Comparison of ENCODE assay signal across 1 cellular context in genomic region chr1:44409019-44409602, GRCh38.
TF ChIP-seq lines count a peak whose summit lies in the region.

No MANE protein-coding gene starts in this region.

TF ChIP-seq in HEK293, 187 proteins besides CTCF, POLR2A, EP300 and RAD21 (continued from another document):
- TF ChIP-seq ZNF692 (tag by site-specific recombination; IDR thresholded peaks at IDR 0.05) (no peak), ZNF157 (tag by site-specific recombination; IDR thresholded peaks at IDR 0.05) (no peak), ZNF350 (tag by site-specific recombination; IDR thresholded peaks at IDR 0.05) (no peak), KLF8 (tag by site-specific recombination; IDR thresholded peaks at IDR 0.05) (no peak), REPIN1 (tag by site-specific recombination; IDR thresholded peaks at IDR 0.05; ENCODE audit: low read depth) (no peak), ZNF792 (tag by site-specific recombination; IDR thresholded peaks at IDR 0.05) (no peak), ZNF639 (tag by site-specific recombination; IDR thresholded peaks at IDR 0.05) (no peak), ZNF223 (tag by site-specific recombination; IDR thresholded peaks at IDR 0.05) (no peak), PBX3 (CRISPR knock-in tag; IDR thresholded peaks at IDR 0.05) (no peak), ZNF426 (tag by site-specific recombination; IDR thresholded peaks at IDR 0.05) (no peak), ZNF341 (tag by site-specific recombination; IDR thresholded peaks at IDR 0.05; ENCODE audit: low read depth) (no peak), ZNF121 (tag by site-specific recombination; IDR thresholded peaks at IDR 0.05) (no peak), ZFP3 (tag by site-specific recombination; IDR thresholded peaks at IDR 0.05; ENCODE audit: low read depth) (no peak), ZFP69B (tag by site-specific recombination; IDR thresholded peaks at IDR 0.05) (no peak), ZNF521 (tag by site-specific recombination; IDR thresholded peaks at IDR 0.05) (no peak), ZNF280D (tag by site-specific recombination; IDR thresholded peaks at IDR 0.05) (no peak), ZNF645 (tag by site-specific recombination; IDR thresholded peaks at IDR 0.05) (no peak), ZBTB49 (tag by site-specific recombination; IDR thresholded peaks at IDR 0.05; ENCODE audit: low read depth) (no peak), ZNF140 (tag by site-specific recombination; IDR thresholded peaks at IDR 0.05) (no peak), OSR2 (tag by site-specific recombination; IDR thresholded peaks at IDR 0.05) (no peak), ZNF785 (tag by site-specific recombination; IDR thresholded peaks at IDR 0.05) (no peak), GLI2 (tag by site-specific recombination; IDR thresholded peaks at IDR 0.05; ENCODE audit: borderline replicate concordance, low read depth) (0 out of 2 replicates have a peak, but pooled peaks have one; percentile 1), HOXC10 (CRISPR knock-in tag; IDR thresholded peaks at IDR 0.05) (no peak), ZNF324 (tag by site-specific recombination; IDR thresholded peaks at IDR 0.05) (no peak), ZSCAN30 (tag by site-specific recombination; IDR thresholded peaks at IDR 0.05) (no peak), ZNF114 (tag by site-specific recombination; IDR thresholded peaks at IDR 0.05) (no peak)
TF ChIP-seq in HEK293: peak in this region for 5.
